In genomic region chr3:183455064-183455463, GRCh38 we compare ENCODE assay signal across 12 cellular contexts. TPM values are rescaled to one million over a fixed set of nuclear protein-coding genes. Genes with fewer than 3 reads are reported as not detected.
DNase-seq lines count a peak whose midpoint lies in the region; ATAC-seq and TF ChIP-seq lines count a peak whose summit lies in the region.
"Had no signal": no experiment of that assay in that cellular context is flagged by ENCODE, and none has a peak within 500 bp of the region (broad histone marks: within the 10 kb centered on the region; RNA-seq: fewer than 3 reads in every experiment).

No MANE protein-coding gene starts in this region.

- DNase-seq in AG10803 (ENCODE audit: low read depth) (peak; percentile 9), PC-3 (peak; percentile 83), epidermal melanocyte (ENCODE audit: insufficient read length, low spot score) (peak; percentile 40), nephron progenitor cell (no peak), right atrium auricular region (ENCODE audit: low spot score) (no peak), omental fat pad (ENCODE audit: low spot score) (no peak), cerebellar cortex (ENCODE audit: low spot score) (no peak)
- DNase-seq: NCI-H1092, NCI-H524 treated with DMSO at 0.1 percent for 48 hours had no signal

- H4K20me1 ChIP-seq in PC-3 (ENCODE audit: low read length), result no peaks in the 10 kb centered on the region

- no peaks in the 10 kb centered on the region for H3F3A ChIP-seq in PC-3 (ENCODE audit: low read length, unreplicated experiment)

- H2AFZ ChIP-seq in PC-3 (ENCODE audit: low read length), result peak overlapping the region; percentile 21; the same call in 1 of the 2 replicates

- H3K4me3 ChIP-seq in AG10803 (ENCODE audit: low read length), result no peak overlapping the region
- no peak overlapping the region for H3K4me3 ChIP-seq in PC-3 (ENCODE audit: low read length)
- no peak overlapping the region for H3K4me3 ChIP-seq in right atrium auricular region

- H3K4me1 Mint-ChIP-seq in nephron progenitor cell, result peaks cover 7% of the 10 kb centered on the region

- H3K9me2 ChIP-seq in PC-3 (replicated peaks; ENCODE audit: low read length), result no peaks in the 10 kb centered on the region

- H3K36me3 ChIP-seq in PC-3 (ENCODE audit: low read depth, low read length) (no peaks in the 10 kb centered on the region), right atrium auricular region (peaks cover 9% of the 10 kb centered on the region)

- intact Hi-C loops in PC-3 (cut with micrococcal nuclease), result no loop called here

- ATAC-seq in PC-3, result peak; percentile 97
- no peak for ATAC-seq in omental fat pad (ENCODE audit: low FRiP score)
- ATAC-seq in GM21526 (IDR thresholded peaks at IDR 0.05; ENCODE audit: low FRiP score, unreplicated experiment), result no peak
- ATAC-seq: activated CD4-positive, CD25-positive, alpha-beta regulatory T cell treated with anti-CD3 and anti-CD28 coated beads, Interleukin-2, amount 50 U/mL, for 24 hours had no signal

- H3K4me1 ChIP-seq in PC-3 (ENCODE audit: insufficient read depth, low read length) (peaks cover 17% of the 10 kb centered on the region), right atrium auricular region (peaks cover 0 to 2% of the 10 kb centered on the region in 2 donors)

- peak overlapping the region; percentile 9 for H3K27ac Mint-ChIP-seq in nephron progenitor cell
- H3K27ac Mint-ChIP-seq: type B pancreatic cell had no signal

- H3K79me2 ChIP-seq in PC-3 (ENCODE audit: low read length), result no peaks in the 10 kb centered on the region

- CTCF ChIA-PET in PC-3 (lab: Charles Lee), result interaction anchor here (0.7 to 1.0 kb wide), 2 partner anchors 309 to 312 kb away, joined by 3 to 4 read pairs; no protein-coding TSS in a partner anchor

- no peaks in the 10 kb centered on the region for H3K9me3 ChIP-seq in PC-3 (ENCODE audit: low read length)
- no peaks in the 10 kb centered on the region for H3K9me3 ChIP-seq in right atrium auricular region

- TF ChIP-seq CTCF in AG10803 (conservative IDR thresholded peaks at IDR 0.05; ENCODE audit: low read length), result no peak
- no peak for TF ChIP-seq CTCF in PC-3 (conservative IDR thresholded peaks at IDR 0.05; ENCODE audit: low read depth, low read length)
- no peak for TF ChIP-seq CTCF in nephron progenitor cell (IDR thresholded peaks at IDR 0.05)
- no peak for TF ChIP-seq CTCF in right atrium auricular region (IDR thresholded peaks at IDR 0.05)
- TF ChIP-seq CTCF in omental fat pad (IDR thresholded peaks at IDR 0.05), result no peak

- BruUV-seq in PC-3 (replicated peaks; lab: Mats Ljungman, UMichigan), result no TSS peak

- peaks cover 7% of the 10 kb centered on the region for H3K9me3 Mint-ChIP-seq in nephron progenitor cell

- no peak overlapping the region for H3K4me3 Mint-ChIP-seq in nephron progenitor cell
- H3K4me3 Mint-ChIP-seq: type B pancreatic cell had no signal

- 0 out of 2 replicates have a peak overlapping the region, but pooled peaks have one; percentile 6 for H3K9ac ChIP-seq in PC-3 (ENCODE audit: low read length)

- peaks cover 48% of the 10 kb centered on the region for H3K36me3 Mint-ChIP-seq in nephron progenitor cell (ENCODE audit: low read depth)

- peak overlapping the region; percentile 64 for H3K4me2 ChIP-seq in PC-3 (ENCODE audit: low read length)

- H3K27ac ChIP-seq in PC-3 (ENCODE audit: low read length), result peak overlapping the region; percentile 65
- H3K27ac ChIP-seq in right atrium auricular region, result no peak overlapping the region

- no peaks in the 10 kb centered on the region for H3K27me3 Mint-ChIP-seq in nephron progenitor cell (ENCODE audit: low read depth, poor library complexity)
- H3K27me3 Mint-ChIP-seq: type B pancreatic cell had no signal

- POLR2A ChIA-PET in PC-3 (lab: Charles Lee; ENCODE audit: unreplicated experiment), result no interaction called here

- no peaks in the 10 kb centered on the region for H3K27me3 ChIP-seq in PC-3 (ENCODE audit: low read length)
- no peaks in the 10 kb centered on the region for H3K27me3 ChIP-seq in right atrium auricular region

RNA-seq across cellular contexts. Expression of gene MCF2L2, which starts 26.6 kb away (rescaled TPM):
- total RNA-seq in PC-3 (2014; rRNA removed) (3.6 and 3.9 TPM in 2 replicates), right atrium auricular region (under 1 TPM in 1 of 2 donors, not detected in 1; 0.08 TPM), omental fat pad (under 1 TPM; under 0.01 to 0.84 (median 0.39) TPM)

Comparison
In these comparisons a context has a peak if more than half of its experiments do, and no peak if none do; other contexts are left out.
1. DNase-seq: peak in AG10803 (single experiment), PC-3 (single experiment) and epidermal melanocyte (single experiment); none in nephron progenitor cell (single experiment), right atrium auricular region (single experiment), omental fat pad (single experiment) and cerebellar cortex (single experiment).